1 cellular context compared by ENCODE assay signal in the genomic region with DNA sequence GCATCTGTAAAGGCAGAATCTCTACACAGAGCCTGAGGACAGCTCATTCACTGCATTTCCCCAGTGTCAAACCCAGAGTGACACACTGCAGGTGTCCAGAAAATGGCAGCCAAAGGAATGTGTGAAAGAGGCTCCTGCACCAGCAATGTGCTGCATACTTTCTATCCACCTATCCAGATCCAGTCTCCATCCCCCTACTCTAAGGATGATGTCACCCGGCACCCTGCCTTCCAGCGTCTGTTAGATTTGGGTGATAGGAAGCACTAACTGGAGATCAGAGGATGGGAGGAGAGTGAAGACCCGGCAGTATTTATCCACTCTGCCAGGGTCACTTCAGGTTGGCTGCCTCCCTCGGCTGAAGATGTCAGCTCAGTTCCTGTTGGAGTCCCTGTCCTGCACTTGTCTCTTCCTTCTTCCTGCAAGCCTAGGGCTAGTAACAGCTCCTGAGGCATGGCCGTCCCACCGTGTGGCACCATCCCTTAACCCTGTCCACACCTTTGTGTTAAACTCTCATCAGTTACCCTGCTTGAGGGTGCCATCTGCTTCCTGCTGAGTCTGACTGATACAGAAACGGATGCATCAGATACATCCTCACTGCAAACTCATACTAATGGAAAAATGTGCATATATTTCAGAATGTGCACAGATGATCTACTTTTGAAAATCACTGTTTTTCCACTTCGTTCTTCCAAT.
TF ChIP-seq lines count a peak whose summit lies in the region.

No MANE protein-coding gene starts in this region.

TF ChIP-seq in SK-N-SH, 30 proteins besides CTCF, POLR2A, EP300 and RAD21 (continued from another document):
- TF ChIP-seq RCOR1 (IDR thresholded peaks at IDR 0.05; ENCODE audit: low read length) (peak; percentile 94), GATA2 (CRISPR knock-in tag; IDR thresholded peaks at IDR 0.05) (peak; percentile 80)
